In genomic region chr15:100849021-100849831, GRCh38 we compare ENCODE assay signal across 2 cellular contexts.
TF ChIP-seq lines count a peak whose summit lies in the region.

No MANE protein-coding gene starts in this region.

TF ChIP-seq in H1, 55 proteins besides CTCF, POLR2A, EP300 and RAD21:
- TF ChIP-seq FOSL1 (IDR thresholded peaks at IDR 0.05; ENCODE audit: insufficient read depth, low read depth, low read length) = no peak
- TF ChIP-seq TEAD4 (IDR thresholded peaks at IDR 0.05; ENCODE audit: low read depth, low read length) = no peak
- TF ChIP-seq BCL11A (IDR thresholded peaks at IDR 0.05; ENCODE audit: low read depth in 2 of 2, low read length in 2 of 2) = no peak
- TF ChIP-seq ATF2 (IDR thresholded peaks at IDR 0.05; ENCODE audit: low read length) = no peak
- no peak for TF ChIP-seq RXRA (IDR thresholded peaks at IDR 0.05; ENCODE audit: insufficient read depth, low read depth, low read length)
- TF ChIP-seq RBBP5 (IDR thresholded peaks at IDR 0.05; ENCODE audit: borderline replicate concordance, low read depth, low read length) = no peak
- TF ChIP-seq KDM1A (IDR thresholded peaks at IDR 0.05; ENCODE audit: borderline replicate concordance, low read length) = no peak
- no peak for TF ChIP-seq BRCA1 (IDR thresholded peaks at IDR 0.05; ENCODE audit: low read depth, low read length)
- TF ChIP-seq SP2 (IDR thresholded peaks at IDR 0.05; ENCODE audit: low read length) = no peak
- TF ChIP-seq JUN (IDR thresholded peaks at IDR 0.05; ENCODE audit: low read depth, low read length) = no peak
- no peak for TF ChIP-seq YY1 (IDR thresholded peaks at IDR 0.05; ENCODE audit: low read depth, low read length)
- no peak for TF ChIP-seq TAF1 (IDR thresholded peaks at IDR 0.05; ENCODE audit: low read depth, low read length)
- TF ChIP-seq TAF7 (optimal IDR thresholded peaks at IDR 0.05; ENCODE audit: borderline replicate concordance, low read depth, low read length) = no peak
- TF ChIP-seq NRF1 (IDR thresholded peaks at IDR 0.05; ENCODE audit: low read depth, low read length) = no peak

TF ChIP-seq in SK-N-SH treated with all-trans-retinoic acid at 6 μM for 48 hours, 23 proteins besides CTCF, POLR2A, EP300 and RAD21:
- TF ChIP-seq CREB5 (CRISPR knock-in tag; IDR thresholded peaks at IDR 0.05; ENCODE audit: low read depth) (no peak), PATZ1 (CRISPR knock-in tag; IDR thresholded peaks at IDR 0.05; ENCODE audit: borderline replicate concordance) (no peak), SNAI2 (CRISPR knock-in tag; IDR thresholded peaks at IDR 0.05) (no peak), TCF4 (CRISPR knock-in tag; IDR thresholded peaks at IDR 0.05; ENCODE audit: borderline replicate concordance) (no peak), OSR1 (CRISPR knock-in tag; IDR thresholded peaks at IDR 0.05) (no peak), PPARA (CRISPR knock-in tag; IDR thresholded peaks at IDR 0.05; ENCODE audit: borderline replicate concordance) (no peak), TSHZ2 (CRISPR knock-in tag; IDR thresholded peaks at IDR 0.05) (no peak), ZNF8 (CRISPR knock-in tag; IDR thresholded peaks at IDR 0.05) (no peak), ESRRG (CRISPR knock-in tag; IDR thresholded peaks at IDR 0.05) (no peak), POU6F1 (CRISPR knock-in tag; IDR thresholded peaks at IDR 0.05; ENCODE audit: borderline replicate concordance, low read depth) (no peak), CSDC2 (CRISPR knock-in tag; IDR thresholded peaks at IDR 0.05) (no peak), ISL1 (CRISPR knock-in tag; IDR thresholded peaks at IDR 0.05) (no peak), ARNTL (CRISPR knock-in tag; IDR thresholded peaks at IDR 0.05; ENCODE audit: borderline replicate concordance, low read depth) (no peak), ZNF565 (CRISPR knock-in tag; conservative IDR thresholded peaks at IDR 0.05; ENCODE audit: low read depth) (no peak), RARB (CRISPR knock-in tag; IDR thresholded peaks at IDR 0.05) (no peak), TOX (CRISPR knock-in tag; IDR thresholded peaks at IDR 0.05; ENCODE audit: borderline replicate concordance) (no peak), ZNF70 (CRISPR knock-in tag; IDR thresholded peaks at IDR 0.05) (no peak), GLIS3 (CRISPR knock-in tag; IDR thresholded peaks at IDR 0.05) (no peak), ZFP30 (CRISPR knock-in tag; IDR thresholded peaks at IDR 0.05) (no peak), ZFP3 (CRISPR knock-in tag; IDR thresholded peaks at IDR 0.05) (no peak)
TF ChIP-seq in SK-N-SH treated with all-trans-retinoic acid at 6 μM for 48 hours: peak in this region for 0.
